26 cellular contexts compared by ENCODE assay signal in the genomic region with DNA sequence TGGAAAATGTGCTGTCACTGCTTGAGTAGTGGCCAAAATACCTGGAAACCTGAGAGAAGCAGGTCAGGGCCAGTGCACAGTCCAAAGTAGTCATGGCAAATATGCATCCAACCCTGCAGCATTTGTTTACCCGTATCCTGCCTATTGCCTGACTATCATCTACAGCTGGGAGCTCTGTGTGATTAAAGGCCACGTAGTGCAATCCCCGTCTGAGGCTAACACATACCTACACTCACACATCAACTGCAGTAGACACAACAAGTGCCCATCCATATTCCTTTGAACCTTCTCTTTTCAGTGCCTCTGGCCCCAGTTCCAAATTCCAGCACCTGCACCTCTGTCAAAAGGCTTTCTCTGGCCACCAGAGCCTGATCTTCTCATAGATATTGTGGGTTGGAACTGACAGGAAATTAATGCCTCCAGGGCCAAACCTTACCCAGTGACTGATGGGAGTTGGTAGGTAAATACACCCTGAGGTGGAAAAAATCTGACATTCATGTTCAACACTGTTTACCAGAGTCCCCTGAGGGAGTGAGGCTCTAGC.
DNase-seq lines count a peak whose midpoint lies in the region; ATAC-seq, FAIRE-seq and TF ChIP-seq lines count a peak whose summit lies in the region.
"Had no signal": no experiment of that assay in that cellular context is flagged by ENCODE, and none has a peak within 500 bp of the region (broad histone marks: within the 10 kb centered on the region; RNA-seq: fewer than 3 reads in every experiment).

No MANE protein-coding gene starts in this region.

- no peak overlapping the region for H3K18ac ChIP-seq in trophoblast cell (ENCODE audit: low read length)

- H3K14ac ChIP-seq in trophoblast cell (ENCODE audit: low read length) = no peak overlapping the region

- TF ChIP-seq CTCF in body of pancreas (IDR thresholded peaks at IDR 0.05) (no peak), keratinocyte (optimal IDR thresholded peaks at IDR 0.05 in 1 of 3, IDR thresholded peaks at IDR 0.05 in 1 of 3, conservative IDR thresholded peaks at IDR 0.05 in 1 of 3; ENCODE audit: extremely low read depth in 1 of 3, insufficient read depth in 2 of 3, low read length in 3 of 3) (no peak), coronary artery (IDR thresholded peaks at IDR 0.05) (no peak)

- H3K79me2 ChIP-seq in keratinocyte (ENCODE audit: control insufficient read depth, insufficient read depth, low read length) = no peaks in the 10 kb centered on the region
- no peaks in the 10 kb centered on the region for H3K79me2 ChIP-seq in trophoblast cell (ENCODE audit: control insufficient read depth, insufficient read depth, low read length, poor library complexity)

- intact Hi-C loops in body of pancreas (cut with DNase I) = no loop called here

- H3K4me2 ChIP-seq in keratinocyte (ENCODE audit: control insufficient read depth, extremely low read depth, insufficient read depth, low read depth, low read length) (no peak overlapping the region), trophoblast cell (ENCODE audit: low read length) (no peak overlapping the region)

- ATAC-seq in body of pancreas = peak; percentile 84

- H3K4ac ChIP-seq in trophoblast cell (ENCODE audit: low read depth, low read length) = no peak overlapping the region

- no peaks in the 10 kb centered on the region for H3K79me1 ChIP-seq in trophoblast cell (ENCODE audit: low read length)

- H4K12ac ChIP-seq in trophoblast cell (ENCODE audit: low read depth, low read length) = no peak overlapping the region

- H3K4me1 ChIP-seq in body of pancreas (peaks cover 27% of the 10 kb centered on the region), keratinocyte (ENCODE audit: control insufficient read depth, extremely low read depth, insufficient read depth, low read length) (peaks cover 2% of the 10 kb centered on the region), trophoblast cell (ENCODE audit: control insufficient read depth in 1 of 2, insufficient read depth in 2 of 2, low read length in 2 of 2) (no peaks in the 10 kb centered on the region)
- H3K4me1 ChIP-seq: BE2C, HAP-1 had no signal

- H3K9me1 ChIP-seq in keratinocyte (ENCODE audit: control insufficient read depth, extremely low read depth, insufficient read depth, low read length) = no peaks in the 10 kb centered on the region

- WGBS in body of pancreas, 2 donors = 32 to 33% methylated on average over 3 of the region's 3 CpGs
- WGBS in trophoblast cell (ENCODE audit: extremely low coverage, insufficient coverage, insufficient read length) = no CpG with 5 or more reads among the region's 3 CpGs

- dilution Hi-C loops in keratinocyte (cut with MboI; ENCODE audit: extremely low pct_ligation_motif_present, low sequenced_read_pairs) = no loop called here

- FAIRE-seq in keratinocyte (lab: Jason Lieb, UNC) = peak; percentile 20
- FAIRE-seq: GM18507 had no signal

- H3K9ac ChIP-seq in keratinocyte (ENCODE audit: control insufficient read depth, extremely low read depth, insufficient read depth, low read length) = no peak overlapping the region
- H3K9ac ChIP-seq in trophoblast cell (ENCODE audit: low read length) = no peak overlapping the region

- no peak overlapping the region for H2AFZ ChIP-seq in keratinocyte (ENCODE audit: control insufficient read depth, low read length)
- H2AFZ ChIP-seq in trophoblast cell (ENCODE audit: insufficient read depth, low read length, poor library complexity) = no peak overlapping the region

- H3K23ac ChIP-seq in trophoblast cell (ENCODE audit: low read length) = no peak overlapping the region

- no peak for TF ChIP-seq POLR2A in body of pancreas (IDR thresholded peaks at IDR 0.05)

- H3K36me3 ChIP-seq in body of pancreas (replicated peaks in 1 of 2; ENCODE audit: insufficient read depth in 1 of 2, low read depth in 2 of 2) = no peaks in the 10 kb centered on the region
- H3K36me3 ChIP-seq in keratinocyte (ENCODE audit: control insufficient read depth in 2 of 2, extremely low read depth in 1 of 2, insufficient read depth in 2 of 2, low read length in 2 of 2) = no peaks in the 10 kb centered on the region
- H3K36me3 ChIP-seq in trophoblast cell (ENCODE audit: control insufficient read depth in 1 of 2, insufficient read depth in 2 of 2, low read length in 2 of 2) = no peaks in the 10 kb centered on the region
- H3K36me3 ChIP-seq: BE2C, HAP-1 had no signal

- H3K27me3 ChIP-seq in body of pancreas (no peaks in the 10 kb centered on the region), keratinocyte (ENCODE audit: control insufficient read depth, extremely low read depth, insufficient read depth, low read length) (peaks cover 5% of the 10 kb centered on the region), trophoblast cell (ENCODE audit: insufficient read depth, low read length) (no peaks in the 10 kb centered on the region)
- H3K27me3 ChIP-seq: BE2C had no signal

- H4K91ac ChIP-seq in trophoblast cell (ENCODE audit: low read depth, low read length) = no peak overlapping the region

- no peaks in the 10 kb centered on the region for H4K20me1 ChIP-seq in keratinocyte (ENCODE audit: control insufficient read depth, extremely low read depth, insufficient read depth, low read length)

- H3K27ac ChIP-seq in body of pancreas (peak overlapping the region; percentile 42 to 65 (median 60)), keratinocyte (ENCODE audit: control insufficient read depth, insufficient read depth, low read length) (no peak overlapping the region), trophoblast cell (ENCODE audit: low read depth, low read length) (no peak overlapping the region), coronary artery (no peak overlapping the region)
- H3K27ac ChIP-seq: 22Rv1, HL-60, SK-N-MC had no signal

- H3K4me3 ChIP-seq in body of pancreas = no peak overlapping the region
- H3K4me3 ChIP-seq in keratinocyte (ENCODE audit: control insufficient read depth in 2 of 3, extremely low read depth in 1 of 3, insufficient read depth in 2 of 3, low read depth in 1 of 3, low read length in 3 of 3) = no peak overlapping the region
- no peak overlapping the region for H3K4me3 ChIP-seq in trophoblast cell (ENCODE audit: low read depth, low read length)
- no peak overlapping the region for H3K4me3 ChIP-seq in coronary artery
- H3K4me3 ChIP-seq: HAP-1, SK-N-MC had no signal

- no peak overlapping the region for H2AK5ac ChIP-seq in trophoblast cell (ENCODE audit: low read length)

- no peak overlapping the region for H2BK12ac ChIP-seq in trophoblast cell (ENCODE audit: low read length)

- no peak overlapping the region for H2BK120ac ChIP-seq in trophoblast cell (ENCODE audit: insufficient read depth, low read length, poor library complexity)

- H2BK5ac ChIP-seq in trophoblast cell (ENCODE audit: low read depth, low read length, poor library complexity) = no peak overlapping the region

- no peak overlapping the region for H4K8ac ChIP-seq in trophoblast cell (ENCODE audit: low read depth, low read length)

- DNase-seq in NCI-H146 (lab: John Stamatoyannopoulos, UW) (peak; percentile 17), NCI-H146 treated with DMSO at 0.1 percent for 48 hours (lab: John Stamatoyannopoulos, UW; ENCODE audit: unreplicated experiment) (no peak), body of pancreas (peak; percentile 55 to 77 (median 74)), keratinocyte (ENCODE audit: low read depth, low spot score) (no peak), trophoblast cell (peak; percentile 95), mesenteric fat pad (ENCODE audit: low spot score) (no peak), coronary artery (ENCODE audit: low spot score) (no peak), cerebellar cortex (ENCODE audit: low spot score) (no peak)
- DNase-seq: BE2C; Calu3; GOT3; HFFc6; NCI-H1092 treated with DMSO at 0.1 percent for 48 hours; NCI-H1436; NCI-H1930; NCI-H446; NCI-H82; NK-92 treated with Interleukin-12 subunit alpha and Interleukin-12 subunit beta, amount 100 ng/mL, for 24 hours; RPMI8226; SHP77; SW 1271 had no signal

- H3K9me3 ChIP-seq in body of pancreas (no peaks in the 10 kb centered on the region), keratinocyte (ENCODE audit: control insufficient read depth, low read depth, low read length) (no peaks in the 10 kb centered on the region), trophoblast cell (ENCODE audit: insufficient read depth, low read depth, low read length) (no peaks in the 10 kb centered on the region)
- H3K9me3 ChIP-seq: BE2C, HAP-1 had no signal

Comparison
In these comparisons a context has a peak if more than half of its experiments do, and no peak if none do; other contexts are left out.
1. DNase-seq: peak in NCI-H146 (single experiment), body of pancreas (4 of 4) and trophoblast cell (2 of 2); none in NCI-H146 treated with DMSO at 0.1 percent for 48 hours (single experiment), keratinocyte (single experiment), mesenteric fat pad (single experiment), coronary artery (single experiment) and cerebellar cortex (single experiment).
2. H3K27ac ChIP-seq: peak in body of pancreas (4 of 4); none in keratinocyte (single experiment), trophoblast cell (single experiment) and coronary artery (0 of 2).